ENCODE assay signal across 1 cellular context in the genomic region with DNA sequence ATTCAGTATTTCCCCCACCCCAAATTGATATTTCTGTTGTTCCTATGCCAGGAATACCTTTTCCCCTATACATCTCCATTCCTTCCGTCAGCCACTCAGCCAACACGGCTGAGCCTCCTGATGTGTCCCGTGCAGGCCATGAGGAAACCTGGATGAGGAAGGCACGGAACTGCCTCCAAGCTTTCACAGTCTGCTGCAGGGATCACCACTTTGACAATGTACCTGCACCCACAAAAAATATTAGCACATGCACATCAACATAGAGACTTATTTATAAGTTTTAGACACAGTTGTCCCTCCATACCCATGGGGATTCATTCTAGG.
TF ChIP-seq lines count a peak whose summit lies in the region.

No MANE protein-coding gene starts in this region.

TF ChIP-seq in A549, 52 proteins besides CTCF, POLR2A, EP300 and RAD21 (continued from another document):
- TF ChIP-seq, protein P1, sequence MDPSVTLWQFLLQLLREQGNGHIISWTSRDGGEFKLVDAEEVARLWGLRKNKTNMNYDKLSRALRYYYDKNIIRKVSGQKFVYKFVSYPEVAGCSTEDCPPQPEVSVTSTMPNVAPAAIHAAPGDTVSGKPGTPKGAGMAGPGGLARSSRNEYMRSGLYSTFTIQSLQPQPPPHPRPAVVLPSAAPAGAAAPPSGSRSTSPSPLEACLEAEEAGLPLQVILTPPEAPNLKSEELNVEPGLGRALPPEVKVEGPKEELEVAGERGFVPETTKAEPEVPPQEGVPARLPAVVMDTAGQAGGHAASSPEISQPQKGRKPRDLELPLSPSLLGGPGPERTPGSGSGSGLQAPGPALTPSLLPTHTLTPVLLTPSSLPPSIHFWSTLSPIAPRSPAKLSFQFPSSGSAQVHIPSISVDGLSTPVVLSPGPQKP (IDR thresholded peaks at IDR 0.05; ENCODE audit: low read depth, low read length) = no peak
- TF ChIP-seq HOXB13 (CRISPR knock-in tag; IDR thresholded peaks at IDR 0.05; ENCODE audit: low read depth) (no peak), PHF8 (IDR thresholded peaks at IDR 0.05; ENCODE audit: borderline replicate concordance, low read depth) (no peak), EHMT2 (IDR thresholded peaks at IDR 0.05; ENCODE audit: low read depth) (no peak), MYC (IDR thresholded peaks at IDR 0.05; ENCODE audit: borderline replicate concordance, low read length) (no peak)
TF ChIP-seq in A549: peak in this region for 0.
